ENCODE assay signal across 8 cellular contexts in genomic region chr2:33475381-33476099, GRCh38. TPM values are rescaled to one million over a fixed set of nuclear protein-coding genes. Genes with fewer than 3 reads are reported as not detected.
A peak's percentile ranks its signal among the peaks of the same experiment; 100 is the strongest.
DNase-seq lines count a peak whose midpoint lies in the region; ATAC-seq and TF ChIP-seq lines count a peak whose summit lies in the region.

No MANE protein-coding gene starts in this region.

- H3K4me3 ChIP-seq in PC-9 (peak overlapping the region; percentile 72), fibroblast of the aortic adventitia (ENCODE audit: low read depth, low read length) (peak overlapping the region; percentile 76)

- peak overlapping the region; percentile 91 for H2AFZ ChIP-seq in PC-9

- H4K20me1 ChIP-seq in PC-9 (ENCODE audit: insufficient read depth), result no peaks in the 10 kb centered on the region

- no peaks in the 10 kb centered on the region for H3K79me2 ChIP-seq in PC-9 (ENCODE audit: low read depth)

- H3K27me3 Mint-ChIP-seq in activated T-helper 1 cell treated with anti-CD3 and anti-CD28 coated beads, Interleukin-12 subunit alpha, Interleukin-12 subunit beta, Interleukin-2, Interleukin-4 antibody, amounts not matched to agents 30 ng/mL and 10 ng/mL and 1 ng/mL, durations not matched to agents 14 hours and 24 hours and 36 hours (ENCODE audit: insufficient read depth), result peaks cover 7% of the 10 kb centered on the region
- peaks cover 13 to 21% of the 10 kb centered on the region in 2 donors for H3K27me3 Mint-ChIP-seq in natural killer cell treated with Interleukin-12 subunit alpha and Interleukin-12 subunit beta and Interleukin-15 and Interleukin-18, amount 100 ng/mL, for 72 hours
- no peaks in the 10 kb centered on the region for H3K27me3 Mint-ChIP-seq in stimulated activated naive CD8-positive, alpha-beta T cell treated with anti-CD3 and anti-CD28 coated beads, Interleukin-15, Interleukin-2, amounts not matched to agents 100 ng/mL and 50 ng/mL, for 24 hours

- H3K27ac Mint-ChIP-seq in activated T-helper 1 cell treated with anti-CD3 and anti-CD28 coated beads, Interleukin-12 subunit alpha, Interleukin-12 subunit beta, Interleukin-2, Interleukin-4 antibody, amounts not matched to agents 30 ng/mL and 10 ng/mL and 1 ng/mL, durations not matched to agents 14 hours and 24 hours and 36 hours, result peak overlapping the region; percentile 99
- peak overlapping the region; percentile 90 to 91 for H3K27ac Mint-ChIP-seq in natural killer cell treated with Interleukin-12 subunit alpha and Interleukin-12 subunit beta and Interleukin-15 and Interleukin-18, amount 100 ng/mL, for 72 hours
- peak overlapping the region; percentile 97 for H3K27ac Mint-ChIP-seq in stimulated activated naive CD8-positive, alpha-beta T cell treated with anti-CD3 and anti-CD28 coated beads, Interleukin-15, Interleukin-2, amounts not matched to agents 100 ng/mL and 50 ng/mL, for 24 hours

- DNase-seq in DMS53 (lab: John Stamatoyannopoulos, UW) (peak; percentile 89), HuH-7 (ENCODE audit: low spot score) (peak; percentile 37), PC-9 (peak; percentile 69 to 92), fibroblast of the aortic adventitia (ENCODE audit: low read depth) (peak; percentile 87)
- DNase-seq in activated T-helper 1 cell treated with anti-CD3 and anti-CD28 coated beads, Interleukin-12 subunit alpha, Interleukin-12 subunit beta, Interleukin-2, Interleukin-4 antibody, amounts not matched to agents 30 ng/mL and 10 ng/mL and 1 ng/mL, durations not matched to agents 14 hours and 24 hours and 36 hours (ENCODE audit: low spot score), result peak; percentile 75
- peak; percentile 70 for DNase-seq in natural killer cell treated with Interleukin-12 subunit alpha and Interleukin-12 subunit beta and Interleukin-15 and Interleukin-18, amount 100 ng/mL, for 72 hours (ENCODE audit: low spot score)

- TF ChIP-seq CTCF in PC-9 (conservative IDR thresholded peaks at IDR 0.05), result peak; percentile 88
- TF ChIP-seq CTCF in fibroblast of the aortic adventitia (IDR thresholded peaks at IDR 0.05; ENCODE audit: insufficient read depth, low read length), result peak; percentile 94

- POLR2A ChIA-PET in PC-9 (lab: Charles Lee; ENCODE audit: unreplicated experiment), result interaction anchor here (0.7 kb wide), 1 partner anchor 534 kb away, joined by 4 read pairs; no protein-coding TSS in a partner anchor

- peak overlapping the region; percentile 75 for H3K27ac ChIP-seq in PC-9

- H3K9me3 ChIP-seq in PC-9 (ENCODE audit: insufficient read depth, low read depth), result no peaks in the 10 kb centered on the region

- H3F3A ChIP-seq in PC-9 (ENCODE audit: insufficient read depth, low read depth), result peaks cover 7% of the 10 kb centered on the region; the same call in 1 of the 2 replicates

- H3K9me2 ChIP-seq in PC-9 (ENCODE audit: insufficient read depth), result no peaks in the 10 kb centered on the region

- ATAC-seq in GM21528 (IDR thresholded peaks at IDR 0.05; ENCODE audit: low FRiP score, unreplicated experiment), result peak; percentile 51
- peak; percentile 80 to 86 for ATAC-seq in natural killer cell treated with Interleukin-12 subunit alpha and Interleukin-12 subunit beta and Interleukin-15 and Interleukin-18, amount 100 ng/mL, for 72 hours

- H3K4me1 ChIP-seq in PC-9 (replicated peaks; ENCODE audit: insufficient read depth), result peaks cover 15% of the 10 kb centered on the region

- H3K9me3 Mint-ChIP-seq in activated T-helper 1 cell treated with anti-CD3 and anti-CD28 coated beads, Interleukin-12 subunit alpha, Interleukin-12 subunit beta, Interleukin-2, Interleukin-4 antibody, amounts not matched to agents 30 ng/mL and 10 ng/mL and 1 ng/mL, durations not matched to agents 14 hours and 24 hours and 36 hours, result no peaks in the 10 kb centered on the region
- no peaks in the 10 kb centered on the region for H3K9me3 Mint-ChIP-seq in natural killer cell treated with Interleukin-12 subunit alpha and Interleukin-12 subunit beta and Interleukin-15 and Interleukin-18, amount 100 ng/mL, for 72 hours
- H3K9me3 Mint-ChIP-seq in stimulated activated naive CD8-positive, alpha-beta T cell treated with anti-CD3 and anti-CD28 coated beads, Interleukin-15, Interleukin-2, amounts not matched to agents 100 ng/mL and 50 ng/mL, for 24 hours, result no peaks in the 10 kb centered on the region

- BruUV-seq in PC-9 (replicated peaks; lab: Mats Ljungman, UMichigan), result no TSS peak

- H3K36me3 ChIP-seq in PC-9 (ENCODE audit: low read depth), result no peaks in the 10 kb centered on the region

- H3K4me1 Mint-ChIP-seq in activated T-helper 1 cell treated with anti-CD3 and anti-CD28 coated beads, Interleukin-12 subunit alpha, Interleukin-12 subunit beta, Interleukin-2, Interleukin-4 antibody, amounts not matched to agents 30 ng/mL and 10 ng/mL and 1 ng/mL, durations not matched to agents 14 hours and 24 hours and 36 hours (ENCODE audit: low read depth), result peaks cover 41% of the 10 kb centered on the region
- H3K4me1 Mint-ChIP-seq in natural killer cell treated with Interleukin-12 subunit alpha and Interleukin-12 subunit beta and Interleukin-15 and Interleukin-18, amount 100 ng/mL, for 72 hours (ENCODE audit: low read depth in 2 of 2), result peaks cover 32 to 33% of the 10 kb centered on the region in 2 donors
- H3K4me1 Mint-ChIP-seq in stimulated activated naive CD8-positive, alpha-beta T cell treated with anti-CD3 and anti-CD28 coated beads, Interleukin-15, Interleukin-2, amounts not matched to agents 100 ng/mL and 50 ng/mL, for 24 hours (ENCODE audit: low read depth), result peaks cover 44% of the 10 kb centered on the region

- no peaks in the 10 kb centered on the region for H3K27me3 ChIP-seq in PC-9 (ENCODE audit: insufficient read depth, low read depth)

- intact Hi-C loops in PC-9 (cut with micrococcal nuclease; ENCODE audit: unreplicated experiment), result loop anchor here (5.0 to 10.0 kb wide), 2 partner anchors 107 to 851 kb away; partner anchors contain the start of gene TTC27
- intact Hi-C loops in activated T-helper 1 cell treated with anti-CD3 and anti-CD28 coated beads, Interleukin-12 subunit alpha, Interleukin-12 subunit beta, Interleukin-2, Interleukin-4 antibody, amounts not matched to agents 30 ng/mL and 10 ng/mL and 1 ng/mL, durations not matched to agents 14 hours and 24 hours and 36 hours (cut with micrococcal nuclease), result loop anchor here (1.0 to 5.0 kb wide), 9 partner anchors 9 to 848 kb away; partner anchors contain the start of genes FAM98A, LTBP1 and TTC27

- peak overlapping the region; percentile 88 for H3K4me2 ChIP-seq in PC-9

- H3K36me3 Mint-ChIP-seq in activated T-helper 1 cell treated with anti-CD3 and anti-CD28 coated beads, Interleukin-12 subunit alpha, Interleukin-12 subunit beta, Interleukin-2, Interleukin-4 antibody, amounts not matched to agents 30 ng/mL and 10 ng/mL and 1 ng/mL, durations not matched to agents 14 hours and 24 hours and 36 hours (ENCODE audit: low read depth), result no peaks in the 10 kb centered on the region
- H3K36me3 Mint-ChIP-seq in natural killer cell treated with Interleukin-12 subunit alpha and Interleukin-12 subunit beta and Interleukin-15 and Interleukin-18, amount 100 ng/mL, for 72 hours, result no peaks in the 10 kb centered on the region
- no peaks in the 10 kb centered on the region for H3K36me3 Mint-ChIP-seq in stimulated activated naive CD8-positive, alpha-beta T cell treated with anti-CD3 and anti-CD28 coated beads, Interleukin-15, Interleukin-2, amounts not matched to agents 100 ng/mL and 50 ng/mL, for 24 hours (ENCODE audit: low read depth)

- CTCF ChIA-PET in PC-9 (lab: Charles Lee), result interaction anchor here (0.6 to 1.2 kb wide), 4 partner anchors 34 to 397 kb away, joined by 3 to 5 read pairs (median 4); no protein-coding TSS in a partner anchor

- H3K4me3 Mint-ChIP-seq in activated T-helper 1 cell treated with anti-CD3 and anti-CD28 coated beads, Interleukin-12 subunit alpha, Interleukin-12 subunit beta, Interleukin-2, Interleukin-4 antibody, amounts not matched to agents 30 ng/mL and 10 ng/mL and 1 ng/mL, durations not matched to agents 14 hours and 24 hours and 36 hours, result peak overlapping the region; percentile 92
- peak overlapping the region; percentile 92 for H3K4me3 Mint-ChIP-seq in natural killer cell treated with Interleukin-12 subunit alpha and Interleukin-12 subunit beta and Interleukin-15 and Interleukin-18, amount 100 ng/mL, for 72 hours
- peak overlapping the region; percentile 89 for H3K4me3 Mint-ChIP-seq in stimulated activated naive CD8-positive, alpha-beta T cell treated with anti-CD3 and anti-CD28 coated beads, Interleukin-15, Interleukin-2, amounts not matched to agents 100 ng/mL and 50 ng/mL, for 24 hours

RNA-seq across cellular contexts. Expression of gene RASGRP3, which starts 0.9 kb away (rescaled TPM):
- total RNA-seq in PC-9 (2021) (0.10 and 0.72 TPM in 2 replicates), fibroblast of the aortic adventitia (ENCODE audit: low replicate concordance) (5.9 and 7.8 TPM in 2 replicates)
- 3.6 and 4.1 TPM in 2 replicates for total RNA-seq in activated T-helper 1 cell treated with anti-CD3 and anti-CD28 coated beads, Interleukin-12 subunit alpha, Interleukin-12 subunit beta, Interleukin-2, Interleukin-4 antibody, amounts not matched to agents 30 ng/mL and 10 ng/mL and 1 ng/mL, durations not matched to agents 14 hours and 24 hours and 36 hours
- total RNA-seq in natural killer cell treated with Interleukin-12 subunit alpha and Interleukin-12 subunit beta and Interleukin-15 and Interleukin-18, amount 100 ng/mL, for 72 hours, result 10 to 100 TPM in 1 of 2 donors, 1 to 10 TPM in 1; 1.5 to 26.2 TPM

Comparison
In these comparisons a context has a peak if more than half of its experiments do, and no peak if none do; other contexts are left out.
1. Peak in every context shown above with its lines: DNase-seq, ATAC-seq, H3K4me3 ChIP-seq and H3K27ac ChIP-seq.
2. DNase-seq: peak in every context shown above with its lines; median percentile 89 in DMS53; 87 in fibroblast of the aortic adventitia; 80 in PC-9; 75 in activated T-helper 1 cell treated with anti-CD3 and anti-CD28 coated beads, Interleukin-12 subunit alpha, Interleukin-12 subunit beta, Interleukin-2, Interleukin-4 antibody, amounts not matched to agents 30 ng/mL and 10 ng/mL and 1 ng/mL, durations not matched to agents 14 hours and 24 hours and 36 hours; 70 in natural killer cell treated with Interleukin-12 subunit alpha and Interleukin-12 subunit beta and Interleukin-15 and Interleukin-18, amount 100 ng/mL, for 72 hours; 37 in HuH-7.